ENCODE assay signal across 8 cellular contexts in the genomic region with DNA sequence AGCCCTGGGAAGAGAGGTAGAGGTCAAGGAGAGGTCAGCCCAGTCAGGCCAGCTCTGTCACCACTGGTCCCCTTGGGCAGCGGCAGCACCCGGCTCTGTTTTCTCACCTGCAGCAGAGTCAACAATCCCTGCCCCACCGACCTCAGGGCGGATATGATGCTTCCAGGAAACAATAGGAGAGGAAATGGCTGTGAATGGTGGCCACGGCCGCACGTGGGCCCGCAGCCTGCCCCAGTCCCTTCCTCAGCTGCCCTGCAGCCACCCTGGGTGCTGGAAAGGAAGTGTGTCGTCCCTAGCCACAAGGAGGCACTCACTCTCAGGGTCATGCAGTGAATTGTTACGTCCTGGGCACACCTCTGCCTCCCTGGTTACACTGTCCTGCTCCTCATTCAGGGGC.
A peak's percentile ranks its signal among the peaks of the same experiment; 100 is the strongest.
DNase-seq lines count a peak whose midpoint lies in the region; ATAC-seq and TF ChIP-seq lines count a peak whose summit lies in the region.

No MANE protein-coding gene starts in this region.

- TF ChIP-seq POLR2A in gastrocnemius medialis (IDR thresholded peaks at IDR 0.05): no peak
- TF ChIP-seq POLR2A in suprapubic skin (IDR thresholded peaks at IDR 0.05): no peak

- peak in 1 of 2 donors; percentile 49 for ATAC-seq in gastrocnemius medialis
- no peak for ATAC-seq in HG02970 (IDR thresholded peaks at IDR 0.05; ENCODE audit: low FRiP score, unreplicated experiment)

- no peak overlapping the region for H3K4me3 Mint-ChIP-seq in Calu3 (ENCODE audit: low read depth, unreplicated experiment)

- no peaks in the 10 kb centered on the region for H3K9me3 ChIP-seq in gastrocnemius medialis
- H3K9me3 ChIP-seq in suprapubic skin: no peaks in the 10 kb centered on the region

- H3K27ac Mint-ChIP-seq in Calu3 (ENCODE audit: unreplicated experiment): no peak overlapping the region

- no peaks in the 10 kb centered on the region for H3K4me1 ChIP-seq in gastrocnemius medialis
- H3K4me1 ChIP-seq in suprapubic skin: no peaks in the 10 kb centered on the region

- TF ChIP-seq CTCF in gastrocnemius medialis (IDR thresholded peaks at IDR 0.05 in 4 of 5, conservative IDR thresholded peaks at IDR 0.05 in 1 of 5) (peak in 3 of 5 experiments; percentile 13 to 36 (median 27)), Calu3 (IDR thresholded peaks at IDR 0.05; ENCODE audit: unreplicated experiment) (no peak), suprapubic skin (IDR thresholded peaks at IDR 0.05) (no peak)

- no peaks in the 10 kb centered on the region for H3K27me3 ChIP-seq in gastrocnemius medialis
- H3K27me3 ChIP-seq in suprapubic skin: no peaks in the 10 kb centered on the region

- in situ Hi-C loops in gastrocnemius medialis (cut with MboI; ENCODE audit: low sequenced_read_pairs in 4 of 4): no loop called here

- H3K36me3 ChIP-seq in gastrocnemius medialis (no peaks in the 10 kb centered on the region), suprapubic skin (no peaks in the 10 kb centered on the region)

- no peak for TF ChIP-seq EP300 in suprapubic skin (IDR thresholded peaks at IDR 0.05)

- H3K27ac ChIP-seq in gastrocnemius medialis: no peak overlapping the region
- H3K27ac ChIP-seq in suprapubic skin: no peak overlapping the region

- intact Hi-C loops in gastrocnemius medialis (cut with DNase I; ENCODE audit: low total_unique reads) (no loop called here), Calu3 (cut with micrococcal nuclease; ENCODE audit: unreplicated experiment) (no loop called here)

- no peaks in the 10 kb centered on the region for H3K27me3 Mint-ChIP-seq in Calu3 (ENCODE audit: unreplicated experiment)

- CTCF ChIA-PET in Calu3 (lab: Charles Lee): no interaction called here

- H3K9me3 Mint-ChIP-seq in Calu3 (ENCODE audit: low read depth, unreplicated experiment): peaks cover 2% of the 10 kb centered on the region

- 56% methylated on average over 9 of the region's 10 CpGs for WGBS in suprapubic skin

- DNase-seq in NCI-H748 (lab: John Stamatoyannopoulos, UW; ENCODE audit: unreplicated experiment) (peak; percentile 10), NCI-H748 treated with DMSO at 0.1 percent for 48 hours (lab: John Stamatoyannopoulos, UW) (no peak), SHP77 (lab: John Stamatoyannopoulos, UW) (peak; percentile 58 to 68), dermis blood vessel endothelial cell (peak; percentile 78), gastrocnemius medialis (peak in 1 of 2 donors; percentile 27), Calu3 (no peak), suprapubic skin (ENCODE audit: low spot score in 2 of 2) (no peak)

- H3K36me3 Mint-ChIP-seq in Calu3 (ENCODE audit: insufficient read depth, unreplicated experiment): no peaks in the 10 kb centered on the region

- no TSS peak for BruUV-seq in Calu3 (replicated peaks; lab: Mats Ljungman, UMichigan)

- no peak overlapping the region for H3K4me3 ChIP-seq in gastrocnemius medialis
- no peak overlapping the region for H3K4me3 ChIP-seq in suprapubic skin

- peaks cover 12% of the 10 kb centered on the region for H3K4me1 Mint-ChIP-seq in Calu3 (ENCODE audit: low read depth, unreplicated experiment)

Comparison
In these comparisons a context has a peak if more than half of its experiments do, and no peak if none do; other contexts are left out.
1. DNase-seq: peak in NCI-H748 (single experiment), SHP77 (2 of 2) and dermis blood vessel endothelial cell (single experiment); none in NCI-H748 treated with DMSO at 0.1 percent for 48 hours (single experiment), Calu3 (single experiment) and suprapubic skin (0 of 2).
2. CTCF ChIP-seq: peak in gastrocnemius medialis (3 of 5); none in Calu3 (single experiment) and suprapubic skin (0 of 2).